Comparison of ENCODE assay signal across 31 cellular contexts in genomic region chr17:50295021-50295420, GRCh38. TPM values are rescaled to one million over a fixed set of nuclear protein-coding genes. Genes with fewer than 3 reads are reported as not detected.
"Had no signal": no experiment of that assay in that cellular context is flagged by ENCODE, and none has a peak within 500 bp of the region (broad histone marks: within the 10 kb centered on the region; RNA-seq: fewer than 3 reads in every experiment).

No MANE protein-coding gene starts in this region.

- FAIRE-seq: small intestine, urothelium cell line had no signal

- H3K4me1 ChIP-seq: parathyroid adenoma, psoas muscle, testis had no signal

- H3K4me3 ChIP-seq: ovary, psoas muscle, right lobe of liver, sigmoid colon, stomach, suprapubic skin, testis, tibial artery, transverse colon, upper lobe of left lung, vagina had no signal

- H3K9me3 ChIP-seq: ovary, psoas muscle, right lobe of liver, sigmoid colon, stomach, suprapubic skin, testis, tibial artery, transverse colon, upper lobe of left lung, vagina had no signal

- H3K9ac ChIP-seq: parathyroid adenoma had no signal

- H3K27ac Mint-ChIP-seq: natural killer cell treated with Interleukin-12 subunit alpha and Interleukin-12 subunit beta and Interleukin-15 and Interleukin-18, amount 100 ng/mL, for 72 hours; nephron progenitor cell; progenitor cell of endocrine pancreas; stimulated activated effector memory CD8-positive, alpha-beta T cell treated with anti-CD3 and anti-CD28 coated beads, Interleukin-12 subunit alpha, Interleukin-12 subunit beta, amount 100 ng/mL, for 72 hours; stimulated activated naive B cell treated with anti-CD40 and anti-IgM and Interleukin-4, amounts not matched to agents 10 μg/mL and 1 μg/mL and 100 μg/mL, for 72 hours; stimulated activated naive CD8-positive, alpha-beta T cell treated with anti-CD3 and anti-CD28 coated beads, Interleukin-15, Interleukin-2, amounts not matched to agents 100 ng/mL and 50 ng/mL, for 24 hours had no signal

- H3K36me3 Mint-ChIP-seq: naive thymus-derived CD8-positive, alpha-beta T cell; natural killer cell treated with Interleukin-12 subunit alpha and Interleukin-12 subunit beta and Interleukin-15 and Interleukin-18, amount 100 ng/mL, for 72 hours; stimulated activated effector memory CD8-positive, alpha-beta T cell treated with anti-CD3 and anti-CD28 coated beads, Interleukin-12 subunit alpha, Interleukin-12 subunit beta, amount 100 ng/mL, for 72 hours; stimulated activated naive B cell treated with anti-CD40 and anti-IgM and Interleukin-4, amounts not matched to agents 10 μg/mL and 1 μg/mL and 100 μg/mL, for 72 hours had no signal

- DNase-seq: naive thymus-derived CD8-positive, alpha-beta T cell; nephron progenitor cell; occipital lobe; psoas muscle; right cardiac atrium; sigmoid colon; small intestine; stimulated activated CD4-positive, alpha-beta T cell treated with anti-CD3 and anti-CD28 coated beads, Interleukin-15, amount 100 ng/mL, for 24 hours; stimulated activated CD4-positive, alpha-beta T cell treated with anti-CD3 and anti-CD28 coated beads, Interleukin-2, amount 100 ng/mL, for 24 hours; stimulated activated CD4-positive, alpha-beta T cell treated with anti-CD3 and anti-CD28 coated beads, Interleukin-2, amount 100 ng/mL, for 48 hours; stimulated activated CD4-positive, alpha-beta T cell treated with anti-CD3 and anti-CD28 coated beads, Interleukin-4, amount 100 ng/mL, for 24 hours; stimulated activated naive B cell treated with anti-CD40 and anti-IgM and Interleukin-4, amounts not matched to agents 10 μg/mL and 1 μg/mL and 100 μg/mL, for 72 hours; stimulated activated naive CD4-positive, alpha-beta T cell treated with Interleukin-2 at 50 U/mL for 16 hours; stomach; testis; tibial artery; transverse colon; upper lobe of left lung had no signal

- H3K4me3 Mint-ChIP-seq: naive thymus-derived CD8-positive, alpha-beta T cell; natural killer cell treated with Interleukin-12 subunit alpha and Interleukin-12 subunit beta and Interleukin-15 and Interleukin-18, amount 100 ng/mL, for 72 hours; nephron progenitor cell; neural crest cell; stimulated activated effector memory CD8-positive, alpha-beta T cell treated with anti-CD3 and anti-CD28 coated beads, Interleukin-12 subunit alpha, Interleukin-12 subunit beta, amount 100 ng/mL, for 72 hours; stimulated activated naive B cell treated with anti-CD40 and anti-IgM and Interleukin-4, amounts not matched to agents 10 μg/mL and 1 μg/mL and 100 μg/mL, for 72 hours; stimulated activated naive CD8-positive, alpha-beta T cell treated with anti-CD3 and anti-CD28 coated beads, Interleukin-15, Interleukin-2, amounts not matched to agents 100 ng/mL and 50 ng/mL, for 24 hours had no signal

- ATAC-seq: naive thymus-derived CD8-positive, alpha-beta T cell; natural killer cell treated with Interleukin-12 subunit alpha and Interleukin-12 subunit beta and Interleukin-15 and Interleukin-18, amount 100 ng/mL, for 72 hours; psoas muscle; right cardiac atrium; right lobe of liver; stimulated activated effector memory CD8-positive, alpha-beta T cell treated with anti-CD3 and anti-CD28 coated beads, Interleukin-12 subunit alpha, Interleukin-12 subunit beta, amount 100 ng/mL, for 72 hours; stimulated activated naive B cell treated with anti-CD40 and anti-IgM and Interleukin-4, amounts not matched to agents 10 μg/mL and 1 μg/mL and 100 μg/mL, for 72 hours had no signal

- H3K9me3 Mint-ChIP-seq: naive thymus-derived CD8-positive, alpha-beta T cell; natural killer cell treated with Interleukin-12 subunit alpha and Interleukin-12 subunit beta and Interleukin-15 and Interleukin-18, amount 100 ng/mL, for 72 hours; nephron progenitor cell; neural crest cell; stimulated activated effector memory CD8-positive, alpha-beta T cell treated with anti-CD3 and anti-CD28 coated beads, Interleukin-12 subunit alpha, Interleukin-12 subunit beta, amount 100 ng/mL, for 72 hours; stimulated activated naive B cell treated with anti-CD40 and anti-IgM and Interleukin-4, amounts not matched to agents 10 μg/mL and 1 μg/mL and 100 μg/mL, for 72 hours; stimulated activated naive CD8-positive, alpha-beta T cell treated with anti-CD3 and anti-CD28 coated beads, Interleukin-15, Interleukin-2, amounts not matched to agents 100 ng/mL and 50 ng/mL, for 24 hours had no signal

- H3K27me3 ChIP-seq: ovary, right lobe of liver, sigmoid colon, stomach, suprapubic skin, testis, tibial artery, transverse colon, upper lobe of left lung, vagina had no signal

- H2AFZ ChIP-seq: parathyroid adenoma had no signal

- H3K27ac ChIP-seq: ovary, parathyroid adenoma, psoas muscle, right lobe of liver, sigmoid colon, suprapubic skin, testis, tibial artery, transverse colon, upper lobe of left lung, vagina had no signal

- H3K79me2 ChIP-seq: parathyroid adenoma had no signal

- H3K36me3 ChIP-seq: ovary, right lobe of liver, sigmoid colon, stomach, suprapubic skin, tibial artery, transverse colon, upper lobe of left lung, vagina had no signal

RNA-seq across cellular contexts. Expression of gene TMEM92, which starts 20.8 kb away (rescaled TPM):
- total RNA-seq: naive thymus-derived CD8-positive, alpha-beta T cell; natural killer cell treated with Interleukin-12 subunit alpha and Interleukin-12 subunit beta and Interleukin-15 and Interleukin-18, amount 100 ng/mL, for 72 hours; occipital lobe; psoas muscle; right cardiac atrium; sigmoid colon; skeletal muscle tissue; subcutaneous adipose tissue had no signal
- polyA plus RNA-seq: naive thymus-derived CD8-positive, alpha-beta T cell; right cardiac atrium had no signal
